ENCODE assay signal across 8 cellular contexts in the genomic region with DNA sequence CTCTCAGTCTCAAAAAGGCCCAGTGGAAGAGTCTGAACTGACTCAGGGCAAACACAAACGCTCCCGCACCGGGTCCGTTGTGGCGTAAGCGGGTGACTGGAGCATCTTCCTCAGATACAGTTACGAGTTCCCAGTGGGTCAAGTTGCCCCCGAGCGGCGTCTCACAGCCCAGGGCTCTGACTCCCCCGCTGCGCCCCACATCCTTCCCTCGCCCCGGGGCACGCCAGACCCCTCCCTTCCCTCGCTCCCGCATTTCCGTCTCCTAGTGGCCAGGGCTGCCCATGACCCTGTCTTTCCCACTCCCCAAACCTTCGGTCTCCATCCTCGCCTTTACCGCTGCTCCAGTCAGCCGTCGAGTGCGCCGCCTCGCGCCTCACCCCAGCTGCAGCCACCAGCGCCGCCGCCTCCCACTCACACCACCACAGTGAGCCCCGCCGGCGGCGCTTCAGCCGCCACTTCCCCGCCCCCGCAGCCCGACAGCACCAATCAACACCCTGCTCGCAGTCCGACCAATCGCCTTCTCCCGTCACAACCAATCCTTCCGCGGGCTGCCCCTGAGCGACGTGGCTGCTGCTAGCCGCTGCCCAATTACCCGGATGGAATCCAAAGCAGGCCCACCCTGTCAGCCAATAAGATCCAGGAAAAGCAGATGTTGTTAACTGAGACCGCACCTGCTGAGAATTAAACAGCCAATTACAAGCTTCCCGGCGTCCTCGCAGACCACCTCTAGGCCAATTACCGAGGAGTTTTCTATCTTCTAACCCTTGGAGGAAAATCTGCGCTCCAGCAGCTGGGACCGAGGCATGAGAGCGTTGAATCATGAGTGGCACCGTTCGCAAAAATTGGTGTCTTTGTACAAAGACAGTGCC. TPM values are rescaled to one million over a fixed set of nuclear protein-coding genes. Genes with fewer than 3 reads are reported as not detected.
A peak's percentile ranks its signal among the peaks of the same experiment; 100 is the strongest.
DNase-seq lines count a peak whose midpoint lies in the region; ATAC-seq, FAIRE-seq and TF ChIP-seq lines count a peak whose summit lies in the region.

A gene with protein sequence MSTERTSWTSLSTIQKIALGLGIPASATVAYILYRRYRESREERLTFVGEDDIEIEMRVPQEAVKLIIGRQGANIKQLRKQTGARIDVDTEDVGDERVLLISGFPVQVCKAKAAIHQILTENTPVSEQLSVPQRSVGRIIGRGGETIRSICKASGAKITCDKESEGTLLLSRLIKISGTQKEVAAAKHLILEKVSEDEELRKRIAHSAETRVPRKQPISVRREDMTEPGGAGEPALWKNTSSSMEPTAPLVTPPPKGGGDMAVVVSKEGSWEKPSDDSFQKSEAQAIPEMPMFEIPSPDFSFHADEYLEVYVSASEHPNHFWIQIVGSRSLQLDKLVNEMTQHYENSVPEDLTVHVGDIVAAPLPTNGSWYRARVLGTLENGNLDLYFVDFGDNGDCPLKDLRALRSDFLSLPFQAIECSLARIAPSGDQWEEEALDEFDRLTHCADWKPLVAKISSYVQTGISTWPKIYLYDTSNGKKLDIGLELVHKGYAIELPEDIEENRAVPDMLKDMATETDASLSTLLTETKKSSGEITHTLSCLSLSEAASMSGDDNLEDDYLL (minus strand): TSS at position 430 of the 869 bp plus-strand sequence. CDS start 7,478 bp downstream, outside the sequence.

- peak within 1 kb of the TSS; percentile 97 for H3K4me2 ChIP-seq in smooth muscle cell

- ATAC-seq in GM18870 (IDR thresholded peaks at IDR 0.05; ENCODE audit: unreplicated experiment), result peak; percentile 96
- peak; percentile 97 for ATAC-seq in HG03135 (IDR thresholded peaks at IDR 0.05; ENCODE audit: unreplicated experiment)

- H3K27me3 ChIP-seq in WERI-Rb-1 (ENCODE audit: insufficient read depth, low read depth, severe bottlenecking) (no peaks in the 10 kb centered on the region), bronchial epithelial cell (ENCODE audit: control insufficient read depth, insufficient read depth, low read length) (no peaks in the 10 kb centered on the region), smooth muscle cell (ENCODE audit: low read depth) (peaks cover 3% of the 10 kb centered on the region)

- H3K27ac ChIP-seq in WERI-Rb-1, result peak within 1 kb of the TSS; percentile 54
- no peak within 1 kb of the TSS for H3K27ac ChIP-seq in smooth muscle cell (ENCODE audit: low read depth)

- H3K4me3 ChIP-seq in AG04449 (ENCODE audit: low read depth, low read length), result peak within 1 kb of the TSS; percentile 72
- H3K4me3 ChIP-seq in WERI-Rb-1 (ENCODE audit: low read depth, low read length), result peak within 1 kb of the TSS; percentile 65
- H3K4me3 ChIP-seq in bronchial epithelial cell (ENCODE audit: low read depth, low read length), result peak within 1 kb of the TSS; percentile 91
- peak within 1 kb of the TSS; percentile 73 for H3K4me3 ChIP-seq in smooth muscle cell

- H3F3A ChIP-seq in smooth muscle cell (ENCODE audit: low read depth), result no peaks in the 10 kb centered on the region

- FAIRE-seq in bronchial epithelial cell (lab: Jason Lieb, UNC), result no peak

- DNase-seq in AG04449 (ENCODE audit: low read depth, low spot score), result peak; percentile 97
- peak; percentile 97 for DNase-seq in NCI-H2196 (lab: John Stamatoyannopoulos, UW; ENCODE audit: unreplicated experiment)
- peak; percentile 100 for DNase-seq in WERI-Rb-1
- peak; percentile 99 for DNase-seq in bronchial epithelial cell (ENCODE audit: low read depth)
- peak; percentile 100 for DNase-seq in iPS-NIHi7 (ENCODE audit: extremely low spot score)
- DNase-seq in smooth muscle cell (lab: John Stamatoyannopoulos, UW; ENCODE audit: unreplicated experiment), result peak; percentile 86

- CTCF ChIA-PET in AG04449 (lab: Yijun Ruan, JAX), result interaction anchor here (1.0 to 2.4 kb wide), 4 partner anchors 8 to 15 kb away, joined by 3 to 9 read pairs (median 6); no protein-coding TSS in a partner anchor

- TF ChIP-seq CTCF in AG04449 (IDR thresholded peaks at IDR 0.05; ENCODE audit: insufficient read depth, low read length, missing control alignments), result peak; percentile 21
- TF ChIP-seq CTCF in WERI-Rb-1 (IDR thresholded peaks at IDR 0.05; ENCODE audit: low read depth, low read length), result peak; percentile 69
- TF ChIP-seq CTCF in bronchial epithelial cell (IDR thresholded peaks at IDR 0.05; ENCODE audit: insufficient read depth, low read length, severe bottlenecking), result peak; percentile 22
- peak; percentile 9 for TF ChIP-seq CTCF in smooth muscle cell (IDR thresholded peaks at IDR 0.05; ENCODE audit: borderline replicate concordance, insufficient read depth, poor library complexity, severe bottlenecking)

- H3K36me3 ChIP-seq in WERI-Rb-1 (peaks cover 4% of the 10 kb centered on the region), bronchial epithelial cell (ENCODE audit: control insufficient read depth, insufficient read depth, low read length) (no peaks in the 10 kb centered on the region), smooth muscle cell (ENCODE audit: low read depth) (no peaks in the 10 kb centered on the region)

- H2AFZ ChIP-seq in smooth muscle cell (ENCODE audit: low read depth), result peak within 1 kb of the TSS; percentile 97

- H4K20me1 ChIP-seq in smooth muscle cell (ENCODE audit: low read depth), result no peaks in the 10 kb centered on the region

- under 1% methylated on average over 34 of the region's 58 CpGs for WGBS in smooth muscle cell (ENCODE audit: low lambda C conversion rate)

- POLR2A ChIA-PET in AG04449 (lab: Yijun Ruan, JAX), result no interaction called here

- peak within 1 kb of the TSS; percentile 24 for H3K9ac ChIP-seq in smooth muscle cell (ENCODE audit: low read depth)

- no peaks in the 10 kb centered on the region for H3K9me3 ChIP-seq in WERI-Rb-1 (ENCODE audit: severe bottlenecking)
- H3K9me3 ChIP-seq in smooth muscle cell (replicated peaks; ENCODE audit: low read depth), result no peaks in the 10 kb centered on the region

- peaks cover 12% of the 10 kb centered on the region for H3K4me1 ChIP-seq in smooth muscle cell (ENCODE audit: low read depth)

- no peaks in the 10 kb centered on the region for H3K79me2 ChIP-seq in smooth muscle cell (ENCODE audit: low read depth)

RNA-seq across cellular contexts. Expression of the gene that starts here (rescaled TPM):
- total RNA-seq in bronchial epithelial cell (6.8 and 9.1 TPM in 2 replicates), smooth muscle cell (3.9 and 8.5 TPM in 2 replicates)
- 3.9 and 4.7 TPM in 2 replicates for polyA plus RNA-seq in smooth muscle cell

Comparison
In these comparisons a context has a peak if more than half of its experiments do, and no peak if none do; other contexts are left out.
1. CTCF ChIP-seq: peak in every context shown above with its lines; median percentile 69 in WERI-Rb-1; 22 in bronchial epithelial cell; 21 in AG04449; 9 in smooth muscle cell.